In genomic region chr20:31723282-31724078, GRCh38 we compare ENCODE assay signal across 8 cellular contexts. TPM values are rescaled to one million over a fixed set of nuclear protein-coding genes. Genes with fewer than 3 reads are reported as not detected.
DNase-seq lines count a peak whose midpoint lies in the region; ATAC-seq and TF ChIP-seq lines count a peak whose summit lies in the region.

No MANE protein-coding gene starts in this region.

- H3K27ac ChIP-seq in KOPT-K1 (ENCODE audit: low read depth, low read length, poor library complexity, severe bottlenecking) (peak overlapping the region; percentile 98), Peyer's patch (peak overlapping the region; percentile 92 to 99 (median 96))

- intact Hi-C loops in activated T-helper 1 cell treated with anti-CD3 and anti-CD28 coated beads, Interleukin-12 subunit alpha, Interleukin-12 subunit beta, Interleukin-2, Interleukin-4 antibody, amounts not matched to agents 30 ng/mL and 10 ng/mL and 1 ng/mL, durations not matched to agents 14 hours and 24 hours and 36 hours (cut with micrococcal nuclease), result loop anchor here (1.0 to 5.0 kb wide), 8 partner anchors 16 to 229 kb away; partner anchors contain the start of genes HM13, PDRG1 and TPX2
- intact Hi-C loops in natural killer cell (cut with micrococcal nuclease), result loop anchor here (1.0 to 2.0 kb wide), 6 partner anchors 49 to 209 kb away; partner anchors contain the start of gene HM13

- TF ChIP-seq CTCF in Peyer's patch (IDR thresholded peaks at IDR 0.05), result peak; percentile 97 to 99 (median 98)
- peak; percentile 82 for TF ChIP-seq CTCF in natural killer cell (IDR thresholded peaks at IDR 0.05)

- H3K27me3 ChIP-seq in Peyer's patch, result no peaks in the 10 kb centered on the region

- TF ChIP-seq POLR2A in Peyer's patch (IDR thresholded peaks at IDR 0.05), result peak in 1 of 2 donors; percentile 46

- peaks cover 0 to 27% (median 13%) of the 10 kb centered on the region in 4 donors for H3K4me1 ChIP-seq in Peyer's patch

- H3K27ac Mint-ChIP-seq in activated T-helper 1 cell treated with anti-CD3 and anti-CD28 coated beads, Interleukin-12 subunit alpha, Interleukin-12 subunit beta, Interleukin-2, Interleukin-4 antibody, amounts not matched to agents 30 ng/mL and 10 ng/mL and 1 ng/mL, durations not matched to agents 14 hours and 24 hours and 36 hours, result peak overlapping the region; percentile 93
- H3K27ac Mint-ChIP-seq in natural killer cell, result peak overlapping the region; percentile 84 to 97

- H3K36me3 ChIP-seq in KOPT-K1 (ENCODE audit: insufficient read depth, low read length), result peaks cover 34% of the 10 kb centered on the region
- peaks cover 0 to 6% (median 0%) of the 10 kb centered on the region in 3 donors for H3K36me3 ChIP-seq in Peyer's patch

- peak overlapping the region; percentile 97 for H3K4me3 Mint-ChIP-seq in activated T-helper 1 cell treated with anti-CD3 and anti-CD28 coated beads, Interleukin-12 subunit alpha, Interleukin-12 subunit beta, Interleukin-2, Interleukin-4 antibody, amounts not matched to agents 30 ng/mL and 10 ng/mL and 1 ng/mL, durations not matched to agents 14 hours and 24 hours and 36 hours
- peak overlapping the region; percentile 98 for H3K4me3 Mint-ChIP-seq in natural killer cell

- peak; percentile 98 for DNase-seq in EL
- peak; percentile 97 to 99 (median 98) for DNase-seq in Peyer's patch
- peak; percentile 97 for DNase-seq in activated T-helper 1 cell treated with anti-CD3 and anti-CD28 coated beads, Interleukin-12 subunit alpha, Interleukin-12 subunit beta, Interleukin-2, Interleukin-4 antibody, amounts not matched to agents 30 ng/mL and 10 ng/mL and 1 ng/mL, durations not matched to agents 14 hours and 24 hours and 36 hours (ENCODE audit: low spot score)
- peak; percentile 98 for DNase-seq in fibroblast of gingiva (ENCODE audit: low read depth)
- peak; percentile 99 for DNase-seq in natural killer cell
- DNase-seq in stimulated activated naive CD4-positive, alpha-beta T cell (lab: John Stamatoyannopoulos, UW), result peak; percentile 96 to 100 (median 98)

- no peaks in the 10 kb centered on the region for H3K9me3 Mint-ChIP-seq in activated T-helper 1 cell treated with anti-CD3 and anti-CD28 coated beads, Interleukin-12 subunit alpha, Interleukin-12 subunit beta, Interleukin-2, Interleukin-4 antibody, amounts not matched to agents 30 ng/mL and 10 ng/mL and 1 ng/mL, durations not matched to agents 14 hours and 24 hours and 36 hours
- H3K9me3 Mint-ChIP-seq in natural killer cell, result no peaks in the 10 kb centered on the region

- H3K9me3 ChIP-seq in KOPT-K1 (ENCODE audit: insufficient read depth, low read length, poor library complexity, severe bottlenecking) (no peaks in the 10 kb centered on the region), Peyer's patch (no peaks in the 10 kb centered on the region)

- no peaks in the 10 kb centered on the region for H3K27me3 Mint-ChIP-seq in activated T-helper 1 cell treated with anti-CD3 and anti-CD28 coated beads, Interleukin-12 subunit alpha, Interleukin-12 subunit beta, Interleukin-2, Interleukin-4 antibody, amounts not matched to agents 30 ng/mL and 10 ng/mL and 1 ng/mL, durations not matched to agents 14 hours and 24 hours and 36 hours (ENCODE audit: insufficient read depth)
- no peaks in the 10 kb centered on the region for H3K27me3 Mint-ChIP-seq in natural killer cell (ENCODE audit: low read depth in 2 of 2)

- H3K4me1 Mint-ChIP-seq in activated T-helper 1 cell treated with anti-CD3 and anti-CD28 coated beads, Interleukin-12 subunit alpha, Interleukin-12 subunit beta, Interleukin-2, Interleukin-4 antibody, amounts not matched to agents 30 ng/mL and 10 ng/mL and 1 ng/mL, durations not matched to agents 14 hours and 24 hours and 36 hours (ENCODE audit: low read depth), result peaks cover 20% of the 10 kb centered on the region
- H3K4me1 Mint-ChIP-seq in natural killer cell, result peaks cover 49 to 52% of the 10 kb centered on the region in 2 donors

- peak overlapping the region; percentile 67 to 85 (median 74) for H3K4me3 ChIP-seq in Peyer's patch

- peaks cover 38% of the 10 kb centered on the region for H3K36me3 Mint-ChIP-seq in activated T-helper 1 cell treated with anti-CD3 and anti-CD28 coated beads, Interleukin-12 subunit alpha, Interleukin-12 subunit beta, Interleukin-2, Interleukin-4 antibody, amounts not matched to agents 30 ng/mL and 10 ng/mL and 1 ng/mL, durations not matched to agents 14 hours and 24 hours and 36 hours (ENCODE audit: low read depth)
- H3K36me3 Mint-ChIP-seq in natural killer cell, result no peaks in the 10 kb centered on the region

- ATAC-seq in GM21825 (IDR thresholded peaks at IDR 0.05; ENCODE audit: unreplicated experiment) (peak; percentile 81), natural killer cell (peak; percentile 89 to 96 (median 91))

RNA-seq across cellular contexts. Expression of gene BCL2L1, which starts 0.8 kb away (rescaled TPM):
- 100 to 1,000 TPM in 3 of 4 donors, 10 to 100 TPM in 1; 85.0 to 185 (median 144) TPM for total RNA-seq in Peyer's patch
- total RNA-seq in activated T-helper 1 cell treated with anti-CD3 and anti-CD28 coated beads, Interleukin-12 subunit alpha, Interleukin-12 subunit beta, Interleukin-2, Interleukin-4 antibody, amounts not matched to agents 30 ng/mL and 10 ng/mL and 1 ng/mL, durations not matched to agents 14 hours and 24 hours and 36 hours, result 417 and 420 TPM in 2 replicates
- total RNA-seq in natural killer cell, result 10 to 100 TPM; 67.4 to 92.6 (median 78.6) TPM

RNA-seq across cellular contexts. Expression of gene TPX2, which starts 15.6 kb away (rescaled TPM):
- total RNA-seq in Peyer's patch, result 10 to 100 TPM in 1 of 4 donors, 1 to 10 TPM in 3; 4.4 to 26.4 (median 9.3) TPM
- total RNA-seq in activated T-helper 1 cell treated with anti-CD3 and anti-CD28 coated beads, Interleukin-12 subunit alpha, Interleukin-12 subunit beta, Interleukin-2, Interleukin-4 antibody, amounts not matched to agents 30 ng/mL and 10 ng/mL and 1 ng/mL, durations not matched to agents 14 hours and 24 hours and 36 hours, result 53.3 and 54.4 TPM in 2 replicates
- 1 to 10 TPM; 2.2 to 4.2 (median 2.2) TPM for total RNA-seq in natural killer cell

Comparison
In these comparisons a context has a peak if more than half of its experiments do, and no peak if none do; other contexts are left out.
1. Peak in every context shown above with its lines: DNase-seq, ATAC-seq, H3K4me3 ChIP-seq and H3K27ac ChIP-seq.